In the genomic region with DNA sequence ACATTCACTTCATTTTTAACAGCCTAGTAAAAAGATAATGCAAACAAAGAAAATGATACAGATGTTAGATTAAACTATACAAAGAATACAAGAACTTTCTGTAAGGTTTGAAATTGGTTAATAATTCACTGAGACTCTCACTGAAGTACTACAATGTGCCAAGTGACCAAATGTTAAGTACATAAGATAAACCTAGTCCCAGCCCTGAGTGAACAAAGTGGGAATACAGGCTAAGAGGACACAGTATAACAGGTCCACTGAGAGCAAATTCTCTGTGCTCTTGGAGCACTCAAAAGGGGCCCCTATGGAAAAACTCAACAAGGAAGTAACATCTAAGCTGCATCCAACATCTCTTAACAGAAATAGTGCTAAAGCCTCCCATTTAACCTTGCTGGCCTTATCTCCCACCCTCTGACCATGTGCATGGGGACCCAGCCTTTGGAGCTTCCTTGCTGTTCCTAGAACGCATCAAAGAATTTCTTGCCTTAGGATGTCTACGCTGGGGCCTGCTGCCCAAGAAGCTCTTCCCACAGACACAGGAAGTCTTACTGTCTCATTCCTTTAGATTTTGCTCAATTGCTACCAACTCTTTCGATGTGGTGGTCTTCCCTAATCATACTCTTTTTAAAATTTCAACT, we compare ENCODE assay signal across 23 cellular contexts.
DNase-seq lines count a peak whose midpoint lies in the region; ATAC-seq and TF ChIP-seq lines count a peak whose summit lies in the region.
"Had no signal": no experiment of that assay in that cellular context is flagged by ENCODE, and none has a peak within 500 bp of the region (broad histone marks: within the 10 kb centered on the region; RNA-seq: fewer than 3 reads in every experiment).

No MANE protein-coding gene starts in this region.

- POLR2A ChIA-PET in MCF 10A (lab: Yijun Ruan, JAX), result interaction anchor here (0.8 to 1.1 kb wide), 3 partner anchors 12 to 97 kb away, joined by 3 read pairs; no protein-coding TSS in a partner anchor

- BruUV-seq in MCF 10A (replicated peaks; lab: Mats Ljungman, UMichigan), result no TSS peak

- DNase-seq in Right ventricle myocardium superior (no peak), left ventricle myocardium inferior (no peak), memory B cell (ENCODE audit: low spot score in 2 of 2) (no peak), psoas muscle (no peak), MCF 10A (ENCODE audit: unreplicated experiment) (no peak), middle frontal gyrus (ENCODE audit: extremely low spot score, low spot score) (no peak)
- DNase-seq in central memory CD4-positive, alpha-beta T cell, result no peak
- DNase-seq: activated naive CD4-positive, alpha-beta T cell; COR-L47; dermis blood vessel endothelial cell; GOT3; heart right ventricle; islet precursor cell; Kasumi-1; NCI-H1417 treated with DMSO at 0.1 percent for 48 hours; NCI-H2227 treated with DMSO at 0.1 percent for 48 hours; NK-92 treated with Interleukin-12 subunit alpha and Interleukin-12 subunit beta, amount 100 ng/mL, for 24 hours; SHP77; stimulated activated CD4-positive, alpha-beta T cell treated with anti-CD3 and anti-CD28 coated beads, Interleukin-12 subunit alpha, Interleukin-12 subunit beta, amount 100 ng/mL, for 4 hours; stimulated activated naive B cell treated with anti-CD40 and anti-IgM and Interleukin-4, amounts not matched to agents 10 μg/mL and 1 μg/mL and 100 μg/mL, for 72 hours had no signal

- H3K4me1 ChIP-seq in left ventricle myocardium inferior (peaks cover 28% of the 10 kb centered on the region), endocrine pancreas (ENCODE audit: control insufficient read depth, insufficient read depth, low read length) (peaks cover 24% of the 10 kb centered on the region), psoas muscle (no peaks in the 10 kb centered on the region)

- H3K36me3 ChIP-seq in left ventricle myocardium inferior (peaks cover 12% of the 10 kb centered on the region), endocrine pancreas (ENCODE audit: control insufficient read depth, insufficient read depth, low read length) (no peaks in the 10 kb centered on the region), psoas muscle (ENCODE audit: insufficient read depth in 1 of 2, low read depth in 1 of 2) (peaks cover 0 to 26% of the 10 kb centered on the region in 2 donors)

- H3K36me3 Mint-ChIP-seq in memory B cell, result peaks cover 4% of the 10 kb centered on the region
- peaks cover 35% of the 10 kb centered on the region for H3K36me3 Mint-ChIP-seq in MCF 10A (ENCODE audit: insufficient read depth, unreplicated experiment)
- H3K36me3 Mint-ChIP-seq: WTC11 had no signal

- no peak overlapping the region for H3K4me3 Mint-ChIP-seq in memory B cell
- H3K4me3 Mint-ChIP-seq in MCF 10A (ENCODE audit: unreplicated experiment), result no peak overlapping the region
- H3K4me3 Mint-ChIP-seq: stimulated activated naive B cell treated with anti-CD40 and anti-IgM and Interleukin-4, amounts not matched to agents 10 μg/mL and 1 μg/mL and 100 μg/mL, for 72 hours; T-helper 1 cell treated with Interleukin-12 subunit alpha and Interleukin-12 subunit beta and Interleukin-4 antibody, amounts not matched to agents 30 μg/mL and 1 μg/mL, for 36 hours; WTC11 had no signal

- no peaks in the 10 kb centered on the region for H3K27me3 ChIP-seq in left ventricle myocardium inferior (ENCODE audit: low read depth)
- no peaks in the 10 kb centered on the region for H3K27me3 ChIP-seq in endocrine pancreas (ENCODE audit: control insufficient read depth, insufficient read depth, low read length)
- H3K27me3 ChIP-seq in psoas muscle (ENCODE audit: insufficient read depth in 3 of 3, low read length in 2 of 3), result no peaks in the 10 kb centered on the region
- H3K27me3 ChIP-seq: heart right ventricle had no signal

- H3K4me3 ChIP-seq in left ventricle myocardium inferior, result no peak overlapping the region
- H3K4me3 ChIP-seq in endocrine pancreas (ENCODE audit: control insufficient read depth, insufficient read depth, low read length), result peak overlapping the region; percentile 73
- H3K4me3 ChIP-seq in psoas muscle, result no peak overlapping the region
- H3K4me3 ChIP-seq: heart right ventricle had no signal

- TF ChIP-seq CTCF in left ventricle myocardium inferior (IDR thresholded peaks at IDR 0.05; ENCODE audit: borderline replicate concordance) (no peak), psoas muscle (IDR thresholded peaks at IDR 0.05) (no peak), MCF 10A (IDR thresholded peaks at IDR 0.05; ENCODE audit: unreplicated experiment) (no peak)

- intact Hi-C loops in Right ventricle myocardium superior (cut with DNase I) (loop anchor here (10.0 kb wide), 1 partner anchor 61 kb away; no protein-coding TSS in a partner anchor), left ventricle myocardium inferior (cut with micrococcal nuclease) (no loop called here), psoas muscle (cut with DNase I) (no loop called here), MCF 10A (cut with micrococcal nuclease) (no loop called here)

- H3K9me3 ChIP-seq in left ventricle myocardium inferior (replicated peaks) (no peaks in the 10 kb centered on the region), endocrine pancreas (ENCODE audit: control insufficient read depth, low read length) (no peaks in the 10 kb centered on the region), psoas muscle (no peaks in the 10 kb centered on the region)
- H3K9me3 ChIP-seq: heart right ventricle had no signal

- H3K27ac Mint-ChIP-seq in memory B cell (peak overlapping the region; percentile 22), MCF 10A (ENCODE audit: low read depth, unreplicated experiment) (no peak overlapping the region)
- H3K27ac Mint-ChIP-seq: stimulated activated naive B cell treated with anti-CD40 and anti-IgM and Interleukin-4, amounts not matched to agents 10 μg/mL and 1 μg/mL and 100 μg/mL, for 72 hours; T-helper 1 cell treated with Interleukin-12 subunit alpha and Interleukin-12 subunit beta and Interleukin-4 antibody, amounts not matched to agents 30 μg/mL and 1 μg/mL, for 36 hours; WTC11 had no signal

- H3K27ac ChIP-seq in left ventricle myocardium inferior (replicated peaks) (no peak overlapping the region), psoas muscle (no peak overlapping the region)
- H3K27ac ChIP-seq: heart right ventricle had no signal

- 95 to 100% (median 96%) methylated on average over 3 of the region's 3 CpGs for WGBS in psoas muscle, 3 donors

- no peaks in the 10 kb centered on the region for H3K9me3 Mint-ChIP-seq in memory B cell
- H3K9me3 Mint-ChIP-seq in MCF 10A (ENCODE audit: unreplicated experiment), result no peaks in the 10 kb centered on the region
- H3K9me3 Mint-ChIP-seq: stimulated activated naive B cell treated with anti-CD40 and anti-IgM and Interleukin-4, amounts not matched to agents 10 μg/mL and 1 μg/mL and 100 μg/mL, for 72 hours; T-helper 1 cell treated with Interleukin-12 subunit alpha and Interleukin-12 subunit beta and Interleukin-4 antibody, amounts not matched to agents 30 μg/mL and 1 μg/mL, for 36 hours; WTC11 had no signal

- peak; percentile 66 for ATAC-seq in Right ventricle myocardium superior (ENCODE audit: poor library complexity)
- no peak for ATAC-seq in memory B cell (ENCODE audit: low read depth)
- ATAC-seq in psoas muscle, result no peak
- ATAC-seq: stimulated activated naive B cell treated with anti-CD40 and anti-IgM and Interleukin-4, amounts not matched to agents 10 μg/mL and 1 μg/mL and 100 μg/mL, for 72 hours; WTC11 had no signal

- CTCF ChIA-PET in MCF 10A (lab: Yijun Ruan, JAX), result interaction anchor here (0.6 kb wide), 1 partner anchor 275 kb away, joined by 4 read pairs; no protein-coding TSS in a partner anchor

- H3K9ac ChIP-seq in endocrine pancreas (ENCODE audit: control insufficient read depth, insufficient read depth, low read length), result no peak overlapping the region

- H3K27me3 Mint-ChIP-seq in memory B cell (no peaks in the 10 kb centered on the region), MCF 10A (ENCODE audit: insufficient read depth, unreplicated experiment) (no peaks in the 10 kb centered on the region)
- H3K27me3 Mint-ChIP-seq: stimulated activated naive B cell treated with anti-CD40 and anti-IgM and Interleukin-4, amounts not matched to agents 10 μg/mL and 1 μg/mL and 100 μg/mL, for 72 hours had no signal

- H3K4me1 Mint-ChIP-seq in memory B cell, result no peaks in the 10 kb centered on the region
- peaks cover 10% of the 10 kb centered on the region for H3K4me1 Mint-ChIP-seq in MCF 10A (ENCODE audit: insufficient read depth, unreplicated experiment)
- H3K4me1 Mint-ChIP-seq: stimulated activated naive B cell treated with anti-CD40 and anti-IgM and Interleukin-4, amounts not matched to agents 10 μg/mL and 1 μg/mL and 100 μg/mL, for 72 hours had no signal
